Comparison of ENCODE assay signal across 8 cellular contexts in genomic region chr1:52927219-52928082, GRCh38. TPM values are rescaled to one million over a fixed set of nuclear protein-coding genes. Genes with fewer than 3 reads are reported as not detected.
DNase-seq lines count a peak whose midpoint lies in the region; ATAC-seq, FAIRE-seq and TF ChIP-seq lines count a peak whose summit lies in the region.

Gene SCP2, plus strand, starts transcription at chr1:52927276. Its CDS starts 121 bp downstream, at chr1:52927397.

- H3K36me3 ChIP-seq in HAP-1 (replicated peaks), result no peaks in the 10 kb centered on the region
- no peaks in the 10 kb centered on the region for H3K36me3 ChIP-seq in bronchial epithelial cell (ENCODE audit: control insufficient read depth, insufficient read depth, low read length)
- no peaks in the 10 kb centered on the region for H3K36me3 ChIP-seq in spleen

- DNase-seq in DMS53 (lab: John Stamatoyannopoulos, UW), result peak; percentile 94
- DNase-seq in HAP-1 (ENCODE audit: low spot score in 2 of 2), result peak; percentile 57 to 86
- peak; percentile 75 for DNase-seq in NCI-H146 (lab: John Stamatoyannopoulos, UW)
- peak; percentile 62 for DNase-seq in activated B cell treated with CpG ODN at 0.5 μM for 24 hours
- peak; percentile 39 for DNase-seq in bronchial epithelial cell (ENCODE audit: low read depth)
- peak; percentile 62 for DNase-seq in inferior parietal cortex (ENCODE audit: extremely low spot score)
- DNase-seq in spleen, result peak; percentile 89

- intact Hi-C loops in activated B cell treated with CpG ODN at 0.5 μM for 24 hours (cut with micrococcal nuclease) (loop anchor here (5.0 kb wide), 1 partner anchor 255 kb away; no protein-coding TSS in a partner anchor), spleen (cut with DNase I; ENCODE audit: low total_unique reads) (no loop called here)

- ATAC-seq in activated B cell treated with CpG ODN at 0.5 μM for 24 hours (ENCODE audit: low read depth) (peak; percentile 93), GM21423 (IDR thresholded peaks at IDR 0.05; ENCODE audit: unreplicated experiment) (no peak)

- POLR2A ChIA-PET in activated B cell treated with CpG ODN at 0.5 μM for 24 hours (lab: Charles Lee), result interaction anchor here (0.6 to 1.1 kb wide), 5 partner anchors 11 to 60 kb away, joined by 3 to 5 read pairs (median 4); no protein-coding TSS in a partner anchor

- peaks cover 8% of the 10 kb centered on the region for H3K4me1 ChIP-seq in HAP-1
- H3K4me1 ChIP-seq in spleen, result peaks cover 0 to 33% (median 18%) of the 10 kb centered on the region in 6 donors

- H3K27ac ChIP-seq in spleen, result peak within 1 kb of the TSS in 7 of 8 donors; percentile 12 to 80 (median 66)

- H3K4me1 Mint-ChIP-seq in activated B cell treated with CpG ODN at 0.5 μM for 24 hours, result peaks cover 20% of the 10 kb centered on the region

- no peaks in the 10 kb centered on the region for H3K27me3 ChIP-seq in HAP-1 (ENCODE audit: low read depth)
- no peaks in the 10 kb centered on the region for H3K27me3 ChIP-seq in bronchial epithelial cell (ENCODE audit: control insufficient read depth, insufficient read depth, low read length)
- peaks cover 0 to 56% (median 0%) of the 10 kb centered on the region in 7 donors for H3K27me3 ChIP-seq in spleen (replicated peaks in 1 of 7)

- H3K27ac Mint-ChIP-seq in activated B cell treated with CpG ODN at 0.5 μM for 24 hours, result peak within 1 kb of the TSS; percentile 57

- TF ChIP-seq CTCF in activated B cell treated with CpG ODN at 0.5 μM for 24 hours (IDR thresholded peaks at IDR 0.05) (no peak), bronchial epithelial cell (IDR thresholded peaks at IDR 0.05; ENCODE audit: insufficient read depth, low read length, severe bottlenecking) (no peak), spleen (IDR thresholded peaks at IDR 0.05 in 8 of 11, conservative IDR thresholded peaks at IDR 0.05 in 3 of 11) (no peak)

- H3K9me3 ChIP-seq in HAP-1 (no peaks in the 10 kb centered on the region), spleen (no peaks in the 10 kb centered on the region)

- peaks cover 4% of the 10 kb centered on the region for H3K36me3 Mint-ChIP-seq in activated B cell treated with CpG ODN at 0.5 μM for 24 hours (ENCODE audit: low read depth)

- no peak for TF ChIP-seq POLR2A in spleen (IDR thresholded peaks at IDR 0.05)

- H3K27me3 Mint-ChIP-seq in activated B cell treated with CpG ODN at 0.5 μM for 24 hours, result peaks cover 6% of the 10 kb centered on the region

- H3K9me3 Mint-ChIP-seq in activated B cell treated with CpG ODN at 0.5 μM for 24 hours, result no peaks in the 10 kb centered on the region

- peak within 1 kb of the TSS; percentile 91 for H3K4me3 Mint-ChIP-seq in activated B cell treated with CpG ODN at 0.5 μM for 24 hours

- in situ Hi-C loops in HAP-1 (cut with MboI; ENCODE audit: low sequenced_read_pairs), result no loop called here

- CTCF ChIA-PET in activated B cell treated with CpG ODN at 0.5 μM for 24 hours (lab: Charles Lee), result no interaction called here

- H3K4me3 ChIP-seq in HAP-1, result peak within 1 kb of the TSS; percentile 48
- peak within 1 kb of the TSS; percentile 64 for H3K4me3 ChIP-seq in bronchial epithelial cell (ENCODE audit: low read depth, low read length)
- peak within 1 kb of the TSS; percentile 57 to 81 (median 68) for H3K4me3 ChIP-seq in spleen

- FAIRE-seq in bronchial epithelial cell (lab: Jason Lieb, UNC), result no peak

- WGBS in spleen, 5 donors, result 0 to 2% (median 2%) methylated on average over 45 to 68 of the region's 68 CpGs

RNA-seq across cellular contexts. Expression of gene SCP2, which starts in this region (rescaled TPM):
- total RNA-seq in activated B cell treated with CpG ODN at 0.5 μM for 24 hours, result 67.2 and 72.2 TPM in 2 replicates
- total RNA-seq in bronchial epithelial cell, result 65.8 and 82.7 TPM in 2 replicates
- total RNA-seq in spleen, result 100 to 1,000 TPM in 1 of 7 donors, 10 to 100 TPM in 6; 69.4 to 101 (median 83.0) TPM
- polyA plus RNA-seq in spleen, result 100 to 1,000 TPM in 2 of 3 donors, 10 to 100 TPM in 1; 83.6 to 105 (median 104) TPM

Comparison
In these comparisons a context has a peak if more than half of its experiments do, and no peak if none do; other contexts are left out.
1. DNase-seq: peak in every context shown above with its lines; median percentile 94 in DMS53; 89 in spleen; 75 in NCI-H146; 72 in HAP-1; 62 in activated B cell treated with CpG ODN at 0.5 μM for 24 hours; 62 in inferior parietal cortex; 39 in bronchial epithelial cell.